Comparison of ENCODE assay signal across 7 cellular contexts in genomic region chr7:138568655-138569054, GRCh38.
"Had no signal": no experiment of that assay in that cellular context is flagged by ENCODE, and none has a peak within 500 bp of the region (broad histone marks: within the 10 kb centered on the region; RNA-seq: fewer than 3 reads in every experiment).

No MANE protein-coding gene starts in this region.

- H3K4me2 ChIP-seq: GM23338 had no signal

- H2AFZ ChIP-seq: GM23338 had no signal

- ATAC-seq: GM23338, HepG2 had no signal

- DNase-seq: H9, HCEC 1CT had no signal

- H3K27ac ChIP-seq: HL-60 had no signal

- FAIRE-seq: H1, H54, HepG2 had no signal

- H3K4me3 ChIP-seq: GM23338 had no signal
